ENCODE assay signal across 1 cellular context in the genomic region with DNA sequence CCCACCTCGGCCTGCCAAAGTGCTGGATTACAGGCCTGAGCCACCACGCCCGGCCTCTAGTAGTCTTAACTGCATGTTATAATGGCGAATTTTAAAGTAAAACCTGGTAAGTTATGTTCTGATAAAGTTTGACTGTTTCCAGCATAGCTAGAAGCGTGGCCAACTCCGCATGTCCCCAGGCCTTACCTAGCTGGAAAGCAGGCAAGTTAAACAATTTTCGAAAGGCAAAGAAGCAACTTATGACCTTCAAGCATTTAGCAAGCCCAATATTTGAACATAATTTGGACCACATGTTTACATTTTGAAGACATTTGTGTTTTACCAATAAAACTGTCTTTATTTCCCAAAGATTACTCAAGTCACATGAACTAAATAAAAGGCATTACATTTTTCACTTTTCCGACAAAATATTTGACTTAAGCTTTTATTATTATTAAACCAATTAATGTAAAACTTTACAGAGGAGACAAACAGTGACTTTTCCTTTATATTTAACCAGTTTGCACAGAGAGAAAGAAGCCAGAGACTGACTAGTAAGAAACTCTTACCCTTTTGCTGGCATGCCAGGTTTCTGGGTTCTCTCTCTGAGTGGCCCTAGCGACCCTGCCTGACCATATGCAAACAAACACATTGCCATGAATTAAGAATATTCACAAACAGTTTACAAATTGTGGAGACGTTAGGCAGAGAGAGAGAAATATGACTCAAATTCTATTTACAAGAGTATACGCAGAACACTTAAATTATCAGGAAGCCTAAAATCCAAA.
TF ChIP-seq lines count a peak whose summit lies in the region.

No MANE protein-coding gene starts in this region.

TF ChIP-seq in A549, 52 proteins besides CTCF, POLR2A, EP300 and RAD21 (continued from another document):
- TF ChIP-seq, protein P1, sequence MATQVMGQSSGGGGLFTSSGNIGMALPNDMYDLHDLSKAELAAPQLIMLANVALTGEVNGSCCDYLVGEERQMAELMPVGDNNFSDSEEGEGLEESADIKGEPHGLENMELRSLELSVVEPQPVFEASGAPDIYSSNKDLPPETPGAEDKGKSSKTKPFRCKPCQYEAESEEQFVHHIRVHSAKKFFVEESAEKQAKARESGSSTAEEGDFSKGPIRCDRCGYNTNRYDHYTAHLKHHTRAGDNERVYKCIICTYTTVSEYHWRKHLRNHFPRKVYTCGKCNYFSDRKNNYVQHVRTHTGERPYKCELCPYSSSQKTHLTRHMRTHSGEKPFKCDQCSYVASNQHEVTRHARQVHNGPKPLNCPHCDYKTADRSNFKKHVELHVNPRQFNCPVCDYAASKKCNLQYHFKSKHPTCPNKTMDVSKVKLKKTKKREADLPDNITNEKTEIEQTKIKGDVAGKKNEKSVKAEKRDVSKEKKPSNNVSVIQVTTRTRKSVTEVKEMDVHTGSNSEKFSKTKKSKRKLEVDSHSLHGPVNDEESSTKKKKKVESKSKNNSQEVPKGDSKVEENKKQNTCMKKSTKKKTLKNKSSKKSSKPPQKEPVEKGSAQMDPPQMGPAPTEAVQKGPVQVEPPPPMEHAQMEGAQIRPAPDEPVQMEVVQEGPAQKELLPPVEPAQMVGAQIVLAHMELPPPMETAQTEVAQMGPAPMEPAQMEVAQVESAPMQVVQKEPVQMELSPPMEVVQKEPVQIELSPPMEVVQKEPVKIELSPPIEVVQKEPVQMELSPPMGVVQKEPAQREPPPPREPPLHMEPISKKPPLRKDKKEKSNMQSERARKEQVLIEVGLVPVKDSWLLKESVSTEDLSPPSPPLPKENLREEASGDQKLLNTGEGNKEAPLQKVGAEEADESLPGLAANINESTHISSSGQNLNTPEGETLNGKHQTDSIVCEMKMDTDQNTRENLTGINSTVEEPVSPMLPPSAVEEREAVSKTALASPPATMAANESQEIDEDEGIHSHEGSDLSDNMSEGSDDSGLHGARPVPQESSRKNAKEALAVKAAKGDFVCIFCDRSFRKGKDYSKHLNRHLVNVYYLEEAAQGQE (IDR thresholded peaks at IDR 0.05), result no peak
- TF ChIP-seq POLR2AphosphoS2 (conservative IDR thresholded peaks at IDR 0.05; ENCODE audit: low read length) (no peak), NFE2L2 (conservative IDR thresholded peaks at IDR 0.05; ENCODE audit: low read length) (no peak), HOXB13 (CRISPR knock-in tag; IDR thresholded peaks at IDR 0.05; ENCODE audit: low read depth) (no peak), JUNB (IDR thresholded peaks at IDR 0.05) (no peak), RARB (CRISPR knock-in tag; IDR thresholded peaks at IDR 0.05) (no peak), GATA3 (IDR thresholded peaks at IDR 0.05; ENCODE audit: borderline replicate concordance) (no peak)
TF ChIP-seq in A549: peak in this region for 0.
